Comparison of ENCODE assay signal across 14 cellular contexts in the genomic region with DNA sequence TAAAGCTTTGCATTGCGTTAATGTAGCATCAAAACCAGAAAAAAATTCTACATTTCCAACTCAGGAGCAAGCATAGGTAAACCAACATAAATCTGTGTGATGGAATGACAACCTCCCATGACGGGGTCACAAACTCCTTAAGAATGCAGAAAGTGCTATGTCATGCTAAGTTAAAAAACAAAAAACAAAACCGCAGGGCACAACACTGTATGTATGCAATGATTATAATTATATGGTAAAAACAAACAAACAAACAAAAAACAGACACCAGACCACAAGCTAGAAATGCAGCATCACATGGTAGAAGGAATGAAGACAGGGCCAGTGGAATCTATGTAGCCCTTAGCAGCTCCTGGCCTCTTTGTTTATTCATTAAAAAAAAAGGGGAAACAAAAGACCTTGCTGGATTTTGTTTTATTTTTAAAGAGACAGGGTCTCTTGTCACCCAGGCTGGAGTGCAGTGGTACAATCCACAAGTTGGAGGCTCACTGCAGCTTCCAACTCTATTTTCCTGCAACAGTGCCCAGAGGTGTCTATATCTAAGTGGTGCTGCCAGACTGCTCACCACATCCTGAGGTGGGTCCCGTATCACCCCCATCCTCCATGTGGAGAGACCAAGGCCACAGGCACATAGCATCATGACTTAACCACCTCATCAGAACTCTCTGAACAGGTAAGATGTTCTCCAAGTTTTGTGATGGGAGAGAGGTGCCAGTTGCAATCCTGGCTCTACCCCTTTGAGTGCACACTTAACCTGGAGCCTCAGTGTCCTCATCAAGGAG.
A peak's percentile ranks its signal among the peaks of the same experiment; 100 is the strongest.
DNase-seq lines count a peak whose midpoint lies in the region; FAIRE-seq and TF ChIP-seq lines count a peak whose summit lies in the region.
"Had no signal": no experiment of that assay in that cellular context is flagged by ENCODE, and none has a peak within 500 bp of the region (broad histone marks: within the 10 kb centered on the region; RNA-seq: fewer than 3 reads in every experiment).

No MANE protein-coding gene starts in this region.

- POLR2A ChIA-PET in H1 (lab: Charles Lee; ENCODE audit: partially characterized antibody), result interaction anchor here (0.7 kb wide), 1 partner anchor 187 kb away, joined by 3 read pairs; no protein-coding TSS in a partner anchor

- no peaks in the 10 kb centered on the region for H4K20me1 ChIP-seq in DOHH2 (ENCODE audit: control insufficient read depth, insufficient read depth, low read depth, low read length)
- H4K20me1 ChIP-seq in OCI-LY1 (ENCODE audit: insufficient read depth, low read length), result no peaks in the 10 kb centered on the region
- peaks cover 0 to 8% of the 10 kb centered on the region in 2 experiments for H4K20me1 ChIP-seq in H1 (replicated peaks in 1 of 2; ENCODE audit: control insufficient read depth in 1 of 2, insufficient read depth in 2 of 2, low read length in 2 of 2)
- H4K20me1 ChIP-seq in hepatocyte (ENCODE audit: insufficient read depth, poor library complexity, severe bottlenecking), result no peaks in the 10 kb centered on the region

- DNase-seq in H1 (ENCODE audit: low read depth in 1 of 2, low spot score in 2 of 2) (no peak), sigmoid colon (peak; percentile 47), hepatocyte (ENCODE audit: low spot score) (no peak), retina (no peak), NCI-H1105 treated with DMSO at 0.1 percent for 48 hours (lab: John Stamatoyannopoulos, UW) (no peak)
- DNase-seq: effector memory CD4-positive, alpha-beta T cell; Kasumi-1; NCI-H146; NCI-H526; RPMI8226; T-helper 9 cell had no signal

- no peak for TF ChIP-seq EP300 in H1 (IDR thresholded peaks at IDR 0.05; ENCODE audit: borderline replicate concordance in 1 of 2, low read depth in 2 of 2, low read length in 2 of 2)
- TF ChIP-seq EP300 in sigmoid colon (IDR thresholded peaks at IDR 0.05), result no peak

- H3K4me2 ChIP-seq in DOHH2 (ENCODE audit: low read length) (peak overlapping the region; percentile 20), OCI-LY1 (ENCODE audit: low read length) (peak overlapping the region; percentile 6; the same call in 1 of the 2 replicates), H1 (ENCODE audit: insufficient read depth in 1 of 2, low read depth in 2 of 2, low read length in 2 of 2) (no peak overlapping the region), hepatocyte (no peak overlapping the region)

- CTCF ChIA-PET in H1 (lab: Charles Lee; ENCODE audit: partially characterized antibody), result interaction anchor here (0.6 to 6.0 kb wide), 4 partner anchors 12 to 314 kb away, joined by 3 to 61 read pairs (median 3); no protein-coding TSS in a partner anchor

- H2AFZ ChIP-seq in OCI-LY1 (ENCODE audit: low read length) (no peak overlapping the region), H1 (ENCODE audit: low read length) (no peak overlapping the region), hepatocyte (no peak overlapping the region)

- H3K79me1 ChIP-seq in H1 (ENCODE audit: low read depth, low read length), result no peaks in the 10 kb centered on the region

- no peak overlapping the region for H2AK5ac ChIP-seq in H1 (ENCODE audit: low read depth, low read length)

- H3K4me1 ChIP-seq in DOHH2 (ENCODE audit: control insufficient read depth, low read length), result peaks cover 75% of the 10 kb centered on the region
- peaks cover 94% of the 10 kb centered on the region for H3K4me1 ChIP-seq in OCI-LY1 (ENCODE audit: insufficient read depth, low read length, severe bottlenecking)
- H3K4me1 ChIP-seq in H1 (replicated peaks in 1 of 4; ENCODE audit: control insufficient read depth in 3 of 4, insufficient read depth in 4 of 4, low read length in 3 of 4), result peaks cover 0 to 3% (median 2%) of the 10 kb centered on the region in 4 experiments; a peak in 3 of 7 replicates
- H3K4me1 ChIP-seq in sigmoid colon, result peaks cover 0 to 100% (median 96%) of the 10 kb centered on the region in 4 donors
- peaks cover 6% of the 10 kb centered on the region for H3K4me1 ChIP-seq in hepatocyte (ENCODE audit: insufficient read depth)

- peaks cover 28% of the 10 kb centered on the region for H3K36me3 ChIP-seq in DOHH2 (ENCODE audit: control insufficient read depth, low read length)
- H3K36me3 ChIP-seq in OCI-LY1 (ENCODE audit: insufficient read depth, low read length), result peaks cover 23% of the 10 kb centered on the region
- H3K36me3 ChIP-seq in H1 (ENCODE audit: control insufficient read depth in 2 of 4, insufficient read depth in 4 of 4, low read length in 3 of 4), result peaks cover 0 to 4% (median 0%) of the 10 kb centered on the region in 4 experiments; a peak in 3 of 8 replicates
- peaks cover 0 to 8% (median 0%) of the 10 kb centered on the region in 4 donors for H3K36me3 ChIP-seq in sigmoid colon
- no peaks in the 10 kb centered on the region for H3K36me3 ChIP-seq in hepatocyte (replicated peaks; ENCODE audit: insufficient read depth, low read depth)

- no peak overlapping the region for H3K27ac ChIP-seq in DOHH2 (ENCODE audit: low read depth, low read length)
- peak overlapping the region; percentile 75 for H3K27ac ChIP-seq in OCI-LY1 (ENCODE audit: low read depth, low read length, poor library complexity, severe bottlenecking)
- H3K27ac ChIP-seq in H1 (ENCODE audit: low read depth, low read length), result no peak overlapping the region
- H3K27ac ChIP-seq in sigmoid colon, result peak overlapping the region; percentile 77 to 99 (median 94)
- no peak overlapping the region for H3K27ac ChIP-seq in hepatocyte

- no peak overlapping the region; the same call in 1 of the 2 replicates for H3K9ac ChIP-seq in OCI-LY1 (ENCODE audit: low read length)
- no peak overlapping the region for H3K9ac ChIP-seq in H1 (replicated peaks in 1 of 4; ENCODE audit: extremely low read depth in 1 of 4, low read depth in 3 of 4, low read length in 3 of 4)

- peaks cover 4% of the 10 kb centered on the region; the same call in 1 of the 2 replicates for H3K79me2 ChIP-seq in DOHH2 (ENCODE audit: control insufficient read depth, low read length)
- no peaks in the 10 kb centered on the region for H3K79me2 ChIP-seq in OCI-LY1 (ENCODE audit: insufficient read depth, low read length)
- no peaks in the 10 kb centered on the region for H3K79me2 ChIP-seq in H1 (ENCODE audit: control insufficient read depth in 1 of 2, insufficient read depth in 2 of 2, low read length in 2 of 2)
- H3K79me2 ChIP-seq in hepatocyte, result peaks cover 22% of the 10 kb centered on the region

- no peak overlapping the region for H3K14ac ChIP-seq in H1 (ENCODE audit: insufficient read length)

- no peak overlapping the region for H3K4ac ChIP-seq in H1 (replicated peaks; ENCODE audit: insufficient read length, low read depth, low read length)

- no peak overlapping the region for H3K56ac ChIP-seq in H1 (replicated peaks; ENCODE audit: insufficient read length, low read depth, low read length)

- H2BK120ac ChIP-seq in H1 (replicated peaks; ENCODE audit: low read depth, low read length), result no peak overlapping the region

- no peak overlapping the region for H4K5ac ChIP-seq in H1 (ENCODE audit: insufficient read length, low read depth, low read length)

- H4K8ac ChIP-seq in H1 (ENCODE audit: extremely low read depth, insufficient read depth, low read length), result no peak overlapping the region

- H3K18ac ChIP-seq in H1 (ENCODE audit: extremely low read depth, low read length), result no peak overlapping the region

- H3K23me2 ChIP-seq in H1 (ENCODE audit: low read depth, low read length), result no peaks in the 10 kb centered on the region

- TF ChIP-seq RAD21 in H1 (IDR thresholded peaks at IDR 0.05 in 1 of 2, conservative IDR thresholded peaks at IDR 0.05 in 1 of 2; ENCODE audit: low read depth in 2 of 2, low read length in 2 of 2), result no peak

- H2BK15ac ChIP-seq in H1 (ENCODE audit: low read length), result no peak overlapping the region

- 84% methylated on average over 4 of the region's 4 CpGs; no CpG with 5 or more reads in 1 of the 2 experiments for WGBS in H1 (ENCODE audit: extremely low coverage in 1 of 2, insufficient coverage in 1 of 2, insufficient read length in 1 of 2, insufficient replicate concordance in 2 of 2, low coverage in 1 of 2, low lambda C conversion rate in 2 of 2, missing lambda C conversion rate in 1 of 2), 2 experiments
- 77 to 93% methylated on average over 4 of the region's 4 CpGs for WGBS in sigmoid colon, 2 donors
- 89% methylated on average over 4 of the region's 4 CpGs for WGBS in hepatocyte (ENCODE audit: low lambda C conversion rate, missing lambda C conversion rate)

- intact Hi-C loops in sigmoid colon (cut with DNase I), result no loop called here

- H3K27me3 ChIP-seq in DOHH2 (ENCODE audit: control insufficient read depth, low read length) (no peaks in the 10 kb centered on the region), OCI-LY1 (ENCODE audit: insufficient read depth, low read length) (no peaks in the 10 kb centered on the region), H1 (replicated peaks in 1 of 4; ENCODE audit: control insufficient read depth in 3 of 4, extremely low read depth in 1 of 4, insufficient read depth in 3 of 4, low read length in 3 of 4) (no peaks in the 10 kb centered on the region), sigmoid colon (no peaks in the 10 kb centered on the region), hepatocyte (no peaks in the 10 kb centered on the region)

- H3K9me3 ChIP-seq in DOHH2 (ENCODE audit: control insufficient read depth, insufficient read depth, low read length), result no peaks in the 10 kb centered on the region
- H3K9me3 ChIP-seq in OCI-LY1 (ENCODE audit: low read length), result no peaks in the 10 kb centered on the region
- H3K9me3 ChIP-seq in H1 (ENCODE audit: insufficient read depth in 2 of 2, low read depth in 1 of 2, low read length in 1 of 2), result no peaks in the 10 kb centered on the region
- H3K9me3 ChIP-seq in sigmoid colon, result no peaks in the 10 kb centered on the region
- H3K9me3 ChIP-seq in hepatocyte (ENCODE audit: low read depth), result no peaks in the 10 kb centered on the region

- H3K9me2 ChIP-seq in DOHH2 (replicated peaks; ENCODE audit: control insufficient read depth, low read length) (no peaks in the 10 kb centered on the region), OCI-LY1 (ENCODE audit: low read depth, low read length) (no peaks in the 10 kb centered on the region), hepatocyte (replicated peaks; ENCODE audit: insufficient read depth) (no peaks in the 10 kb centered on the region)

- FAIRE-seq in H1 (lab: Jason Lieb, UNC), result no peak
- FAIRE-seq: astrocyte had no signal

- H3K4me3 ChIP-seq in DOHH2 (ENCODE audit: low read length), result no peak overlapping the region
- H3K4me3 ChIP-seq in OCI-LY1 (ENCODE audit: low read depth, low read length, poor library complexity, severe bottlenecking), result peak overlapping the region; percentile 4
- H3K4me3 ChIP-seq in H1 (ENCODE audit: extremely low read depth in 1 of 4, insufficient read depth in 2 of 4, low read depth in 3 of 4, low read length in 4 of 4), result no peak overlapping the region
- no peak overlapping the region for H3K4me3 ChIP-seq in sigmoid colon
- no peak overlapping the region for H3K4me3 ChIP-seq in hepatocyte

- no peak overlapping the region for H3K23ac ChIP-seq in H1 (ENCODE audit: insufficient read length)

- H3F3A ChIP-seq in DOHH2 (ENCODE audit: control insufficient read depth, insufficient read depth) (peaks cover 3% of the 10 kb centered on the region; the same call in 1 of the 2 replicates), OCI-LY1 (ENCODE audit: insufficient read depth, low read length) (no peaks in the 10 kb centered on the region; the same call in 1 of the 2 replicates)

- H2BK20ac ChIP-seq in H1 (ENCODE audit: low read length), result no peak overlapping the region

- TF ChIP-seq POLR2A in H1 (IDR thresholded peaks at IDR 0.05; ENCODE audit: control extremely low read depth in 1 of 2, low read depth in 2 of 2, low read length in 2 of 2) (no peak), sigmoid colon (IDR thresholded peaks at IDR 0.05) (no peak)

- H4K91ac ChIP-seq in H1 (replicated peaks; ENCODE audit: insufficient read length, low read length), result no peak overlapping the region

- H2BK5ac ChIP-seq in H1 (ENCODE audit: low read depth, low read length), result 0 out of 2 replicates have a peak overlapping the region, but pooled peaks have one; percentile 27

- peak overlapping the region; percentile 23; the same call in 1 of the 2 replicates for H2BK12ac ChIP-seq in H1 (ENCODE audit: low read depth, low read length)

- no peak for TF ChIP-seq CTCF in DOHH2 (IDR thresholded peaks at IDR 0.05; ENCODE audit: low read depth, low read length, poor library complexity, severe bottlenecking)
- TF ChIP-seq CTCF in OCI-LY1 (IDR thresholded peaks at IDR 0.05; ENCODE audit: low read length), result no peak
- no peak for TF ChIP-seq CTCF in H1 (IDR thresholded peaks at IDR 0.05; ENCODE audit: control extremely low read depth in 1 of 3, insufficient read depth in 1 of 3, low read depth in 1 of 3, low read length in 3 of 3)
- no peak for TF ChIP-seq CTCF in sigmoid colon (IDR thresholded peaks at IDR 0.05)
- no peak for TF ChIP-seq CTCF in hepatocyte (IDR thresholded peaks at IDR 0.05; ENCODE audit: poor library complexity)

Comparison
In these comparisons a context has a peak if more than half of its experiments do, and no peak if none do; other contexts are left out.
1. H3K27ac ChIP-seq: peak in OCI-LY1 (single experiment) and sigmoid colon (4 of 4); none in DOHH2 (single experiment), H1 (single experiment) and hepatocyte (single experiment).
2. H3K4me2 ChIP-seq: peak in DOHH2 (single experiment) and OCI-LY1 (single experiment); none in H1 (0 of 2) and hepatocyte (single experiment).